ENCODE assay signal across 8 cellular contexts in genomic region chr3:101852315-101852714, GRCh38. TPM values are rescaled to one million over a fixed set of nuclear protein-coding genes. Genes with fewer than 3 reads are reported as not detected.
DNase-seq lines count a peak whose midpoint lies in the region; ATAC-seq and TF ChIP-seq lines count a peak whose summit lies in the region.

No MANE protein-coding gene starts in this region.

- TF ChIP-seq CTCF in OCI-LY1 (IDR thresholded peaks at IDR 0.05; ENCODE audit: low read length) (no peak), osteoblast (IDR thresholded peaks at IDR 0.05; ENCODE audit: extremely low read depth, low read depth, low read length) (no peak), lower leg skin (IDR thresholded peaks at IDR 0.05) (no peak)

- H3K4me3 ChIP-seq in BLaER1 treated with 17β-estradiol and CSF1 and Interleukin-3, amounts not matched to agents 10 nM and 100 nM: peak overlapping the region in 9 of 10 experiments; percentile 82 to 98 (median 93); a peak in 18 of 20 replicates
- H3K4me3 ChIP-seq in OCI-LY1 (ENCODE audit: low read depth, low read length, poor library complexity, severe bottlenecking): peak overlapping the region; percentile 63
- H3K4me3 ChIP-seq in effector memory CD4-positive, alpha-beta T cell (ENCODE audit: insufficient read depth, low read depth, low read length, poor library complexity, severe bottlenecking): peak overlapping the region; percentile 95
- H3K4me3 ChIP-seq in osteoblast (ENCODE audit: insufficient read depth, low read length): peak overlapping the region; percentile 83
- H3K4me3 ChIP-seq in lower leg skin (ENCODE audit: low read depth, poor library complexity, severe bottlenecking): no peak overlapping the region

- no peak for DNase-seq in effector memory CD4-positive, alpha-beta T cell
- DNase-seq in osteoblast (ENCODE audit: insufficient read length, low spot score, missing footprints) (no peak), H4 (ENCODE audit: low spot score) (no peak), lower leg skin (ENCODE audit: low spot score in 2 of 2) (no peak), dedifferentiated amniotic fluid mesenchymal stem cell (ENCODE audit: extremely low spot score) (no peak)

- H3K27me3 ChIP-seq in BLaER1 treated with 17β-estradiol and CSF1 and Interleukin-3, amounts not matched to agents 10 nM and 100 nM: peaks cover 0 to 14% (median 0%) of the 10 kb centered on the region in 11 experiments; a peak in 3 of 22 replicates
- no peaks in the 10 kb centered on the region for H3K27me3 ChIP-seq in OCI-LY1 (ENCODE audit: insufficient read depth, low read length)
- no peaks in the 10 kb centered on the region for H3K27me3 ChIP-seq in effector memory CD4-positive, alpha-beta T cell (replicated peaks; ENCODE audit: control insufficient read depth, insufficient read depth, low read length, poor library complexity, severe bottlenecking)
- no peaks in the 10 kb centered on the region for H3K27me3 ChIP-seq in osteoblast (ENCODE audit: insufficient read depth, low read length)

- peaks cover 0 to 15% (median 0%) of the 10 kb centered on the region in 11 experiments; a peak in 8 of 22 replicates for H3K9me3 ChIP-seq in BLaER1 treated with 17β-estradiol and CSF1 and Interleukin-3, amounts not matched to agents 10 nM and 100 nM (replicated peaks in 1 of 11)
- H3K9me3 ChIP-seq in OCI-LY1 (ENCODE audit: low read length) (no peaks in the 10 kb centered on the region), osteoblast (ENCODE audit: low read depth, low read length) (no peaks in the 10 kb centered on the region)
- no peaks in the 10 kb centered on the region for H3K9me3 ChIP-seq in effector memory CD4-positive, alpha-beta T cell (ENCODE audit: control insufficient read depth, low read length)

- peak overlapping the region in 6 of 11 experiments; percentile 97 to 100 (median 99); a peak in 11 of 22 replicates for H3K9ac ChIP-seq in BLaER1 treated with 17β-estradiol and CSF1 and Interleukin-3, amounts not matched to agents 10 nM and 100 nM
- no peak overlapping the region; the same call in 1 of the 2 replicates for H3K9ac ChIP-seq in OCI-LY1 (ENCODE audit: low read length)

- intact Hi-C loops in lower leg skin (cut with DNase I; ENCODE audit: low total_unique reads): loop anchor here (10.0 kb wide), 1 partner anchor 342 kb away; no protein-coding TSS in a partner anchor

- no peaks in the 10 kb centered on the region for H3K9me2 ChIP-seq in OCI-LY1 (ENCODE audit: low read depth, low read length)

- H2AFZ ChIP-seq in OCI-LY1 (ENCODE audit: low read length): no peak overlapping the region
- no peak overlapping the region for H2AFZ ChIP-seq in osteoblast (ENCODE audit: low read length)

- no peak for ATAC-seq in GM18520 (IDR thresholded peaks at IDR 0.05; ENCODE audit: unreplicated experiment)

- peaks cover 57 to 78% (median 71%) of the 10 kb centered on the region in 11 experiments for H3K36me3 ChIP-seq in BLaER1 treated with 17β-estradiol and CSF1 and Interleukin-3, amounts not matched to agents 10 nM and 100 nM
- H3K36me3 ChIP-seq in OCI-LY1 (ENCODE audit: insufficient read depth, low read length) (peaks cover 64% of the 10 kb centered on the region), osteoblast (ENCODE audit: insufficient read depth, low read length) (peaks cover 62% of the 10 kb centered on the region)
- peaks cover 57% of the 10 kb centered on the region for H3K36me3 ChIP-seq in effector memory CD4-positive, alpha-beta T cell (ENCODE audit: control insufficient read depth, insufficient read depth, low read length)

- WGBS in lower leg skin, 2 donors: 59 to 66% methylated on average over 2 of the region's 2 CpGs

- H3K27ac ChIP-seq in BLaER1 treated with 17β-estradiol and CSF1 and Interleukin-3, amounts not matched to agents 10 nM and 100 nM: peak overlapping the region in 5 of 11 experiments; percentile 98 to 99 (median 99); a peak in 10 of 22 replicates
- peak overlapping the region; percentile 37 for H3K27ac ChIP-seq in OCI-LY1 (ENCODE audit: low read depth, low read length, poor library complexity, severe bottlenecking)
- H3K27ac ChIP-seq in effector memory CD4-positive, alpha-beta T cell (ENCODE audit: insufficient read depth, low read length, poor library complexity, severe bottlenecking): peak overlapping the region; percentile 99
- H3K27ac ChIP-seq in osteoblast (ENCODE audit: low read depth, low read length): peak overlapping the region; percentile 83

- H3K4me1 ChIP-seq in BLaER1 treated with 17β-estradiol and CSF1 and Interleukin-3, amounts not matched to agents 10 nM and 100 nM: peaks cover 12 to 70% (median 42%) of the 10 kb centered on the region in 10 experiments
- H3K4me1 ChIP-seq in OCI-LY1 (ENCODE audit: insufficient read depth, low read length, severe bottlenecking) (peaks cover 34% of the 10 kb centered on the region), osteoblast (ENCODE audit: insufficient read depth, low read length) (peaks cover 24% of the 10 kb centered on the region)
- peaks cover 10% of the 10 kb centered on the region for H3K4me1 ChIP-seq in effector memory CD4-positive, alpha-beta T cell (ENCODE audit: control insufficient read depth, insufficient read depth, low read length, poor library complexity, severe bottlenecking)

- H3K79me2 ChIP-seq in OCI-LY1 (ENCODE audit: insufficient read depth, low read length) (peaks cover 19% of the 10 kb centered on the region), osteoblast (ENCODE audit: insufficient read depth, low read length) (peaks cover 59% of the 10 kb centered on the region)

- TF ChIP-seq POLR2A in lower leg skin (IDR thresholded peaks at IDR 0.05): no peak

- H3K4me2 ChIP-seq in BLaER1 treated with 17β-estradiol and CSF1 and Interleukin-3, amounts not matched to agents 10 nM and 100 nM: peak overlapping the region; percentile 75 to 96 (median 86)
- H3K4me2 ChIP-seq in OCI-LY1 (ENCODE audit: low read length) (peak overlapping the region; percentile 84; the same call in 1 of the 2 replicates), osteoblast (ENCODE audit: insufficient read depth, low read length) (peak overlapping the region; percentile 81)

- peaks cover 29 to 80% (median 79%) of the 10 kb centered on the region in 11 experiments for H4K20me1 ChIP-seq in BLaER1 treated with 17β-estradiol and CSF1 and Interleukin-3, amounts not matched to agents 10 nM and 100 nM
- H4K20me1 ChIP-seq in OCI-LY1 (ENCODE audit: insufficient read depth, low read length) (no peaks in the 10 kb centered on the region), osteoblast (ENCODE audit: insufficient read depth, low read length) (peaks cover 50% of the 10 kb centered on the region)

- no peaks in the 10 kb centered on the region for H3F3A ChIP-seq in OCI-LY1 (ENCODE audit: insufficient read depth, low read length)

RNA-seq across cellular contexts. Expression of gene NFKBIZ, which starts 3.0 kb away (rescaled TPM):
- total RNA-seq in osteoblast (51.9 and 55.0 TPM in 2 replicates), lower leg skin (100 to 1,000 TPM; 155 to 440 (median 310) TPM)
- total RNA-seq in H4 (2014; rRNA removed; shearing (Covaris generic)): 0.81 and 8.0 TPM in 2 replicates
